In the genomic region with DNA sequence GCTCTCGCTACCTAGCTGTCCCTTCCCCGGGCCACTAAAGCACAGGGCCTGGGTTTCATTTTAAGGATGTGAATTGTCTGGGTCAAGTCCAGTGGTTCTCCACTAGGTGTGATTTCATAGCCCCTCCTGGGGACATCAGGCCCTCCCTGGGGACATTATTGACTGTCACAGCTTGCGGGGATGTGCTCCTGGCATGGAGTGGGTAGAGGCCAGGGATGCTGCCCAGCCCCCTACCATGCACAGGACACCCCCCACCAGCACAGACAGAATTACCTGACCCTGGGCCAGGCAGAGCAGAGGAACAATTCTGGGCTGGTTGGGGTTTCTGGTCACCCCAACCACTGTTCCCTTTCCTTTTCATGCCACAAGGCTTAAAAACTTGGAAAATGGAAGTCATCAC, we compare ENCODE assay signal across 12 cellular contexts. TPM values are rescaled to one million over a fixed set of nuclear protein-coding genes. Genes with fewer than 3 reads are reported as not detected.
DNase-seq lines count a peak whose midpoint lies in the region; ATAC-seq, FAIRE-seq and TF ChIP-seq lines count a peak whose summit lies in the region.
"Had no signal": no experiment of that assay in that cellular context is flagged by ENCODE, and none has a peak within 500 bp of the region (broad histone marks: within the 10 kb centered on the region; RNA-seq: fewer than 3 reads in every experiment).

No MANE protein-coding gene starts in this region.

- peak overlapping the region; percentile 61 for H3K23ac ChIP-seq in neuronal stem cell (ENCODE audit: low read depth, low read length, poor library complexity)

- no peak for TF ChIP-seq RAD21 in K562 (CRISPR knock-in tag; conservative IDR thresholded peaks at IDR 0.05 in 1 of 2, IDR thresholded peaks at IDR 0.05 in 1 of 2)

- no peak overlapping the region for H4K91ac ChIP-seq in neuronal stem cell (ENCODE audit: low read depth, low read length, poor library complexity)

- intact Hi-C loops in CD4-positive, alpha-beta memory T cell (cut with micrococcal nuclease), result loop anchor here (10.0 kb wide), 1 partner anchor 233 kb away; a partner anchor contains a TSS
- intact Hi-C loops in K562 (cut with micrococcal nuclease), result no loop called here

- H3K27me3 Mint-ChIP-seq in CD4-positive, alpha-beta memory T cell, result no peaks in the 10 kb centered on the region

- FAIRE-seq in K562 (lab: Jason Lieb, UNC) (no peak), GM12892 (lab: Jason Lieb, UNC) (no peak)

- no peaks in the 10 kb centered on the region for H3K27me3 ChIP-seq in CD4-positive, alpha-beta memory T cell (ENCODE audit: insufficient read depth, low read length)
- H3K27me3 ChIP-seq in K562 (ENCODE audit: control insufficient read depth in 2 of 2, insufficient read depth in 2 of 2, low read length in 2 of 2) (no peaks in the 10 kb centered on the region), neuronal stem cell (ENCODE audit: control insufficient read depth in 3 of 3, insufficient read depth in 3 of 3, low read depth in 1 of 3, low read length in 3 of 3) (peaks cover 4 to 17% (median 17%) of the 10 kb centered on the region in 3 experiments)

- peak overlapping the region; percentile 96 to 100 (median 99) for H3K4me3 Mint-ChIP-seq in CD4-positive, alpha-beta memory T cell

- H3K9me3 Mint-ChIP-seq in CD4-positive, alpha-beta memory T cell, result no peaks in the 10 kb centered on the region

- H3K9me1 ChIP-seq in K562 (ENCODE audit: control insufficient read depth, insufficient read depth, low read length), result peaks cover 3% of the 10 kb centered on the region

- no peak for TF ChIP-seq CTCF in K562 (IDR thresholded peaks at IDR 0.05 in 2 of 3, conservative IDR thresholded peaks at IDR 0.05 in 1 of 3; ENCODE audit: insufficient read depth in 2 of 3, low read depth in 1 of 3, low read length in 3 of 3)
- no peak for TF ChIP-seq CTCF in GM13977 (IDR thresholded peaks at IDR 0.05; ENCODE audit: extremely low read depth, insufficient read depth, missing control alignments)

- H3K4me1 ChIP-seq in CD4-positive, alpha-beta memory T cell (ENCODE audit: insufficient read depth, low read length), result peaks cover 45% of the 10 kb centered on the region
- H3K4me1 ChIP-seq in K562 (replicated peaks in 1 of 2; ENCODE audit: control insufficient read depth in 2 of 2, insufficient read depth in 2 of 2, low read length in 2 of 2) (peaks cover 47 to 91% of the 10 kb centered on the region in 2 experiments), neuronal stem cell (ENCODE audit: control insufficient read depth in 2 of 2, insufficient read depth in 1 of 2, low read depth in 1 of 2, low read length in 2 of 2) (peaks cover 11 to 16% of the 10 kb centered on the region in 2 donors)

- H2BK15ac ChIP-seq in neuronal stem cell (ENCODE audit: low read length), result no peak overlapping the region

- H3K27ac Mint-ChIP-seq in CD4-positive, alpha-beta memory T cell, result peak overlapping the region; percentile 93 to 99 (median 96)

- H3K4me1 Mint-ChIP-seq in CD4-positive, alpha-beta memory T cell, result peaks cover 25 to 76% (median 38%) of the 10 kb centered on the region in 4 donors

- no peak overlapping the region for H4K8ac ChIP-seq in neuronal stem cell (ENCODE audit: low read depth, low read length)

- in situ Hi-C loops in K562 (cut with MboI), result no loop called here
- in situ Hi-C loops in GM13977 (cut with MboI; ENCODE audit: low pct_unique_long_range_greater_than_20kb, low sequenced_read_pairs, unreplicated experiment), result no loop called here

- H3K9me3 ChIP-seq in CD4-positive, alpha-beta memory T cell (ENCODE audit: control insufficient read depth in 1 of 2, low read length in 2 of 2), result no peaks in the 10 kb centered on the region
- H3K9me3 ChIP-seq in KOPT-K1 (ENCODE audit: insufficient read depth, low read length, poor library complexity, severe bottlenecking) (no peaks in the 10 kb centered on the region), K562 (replicated peaks; ENCODE audit: control insufficient read depth, insufficient read depth, low read depth, low read length) (no peaks in the 10 kb centered on the region), neuronal stem cell (replicated peaks in 1 of 2; ENCODE audit: control insufficient read depth in 2 of 2, insufficient read depth in 1 of 2, low read depth in 1 of 2, low read length in 2 of 2) (no peaks in the 10 kb centered on the region)
- H3K9me3 ChIP-seq: SK-N-SH, tibial artery had no signal

- no peak for TF ChIP-seq EP300 in K562 (IDR thresholded peaks at IDR 0.05; ENCODE audit: low read length)

- H3K79me2 ChIP-seq in K562 (ENCODE audit: control insufficient read depth, insufficient read depth, low read length), result peaks cover 96% of the 10 kb centered on the region

- H3K27ac ChIP-seq in CD4-positive, alpha-beta memory T cell (ENCODE audit: low read depth, low read length), result peak overlapping the region; percentile 72
- H3K27ac ChIP-seq in KOPT-K1 (ENCODE audit: low read depth, low read length, poor library complexity, severe bottlenecking) (peak overlapping the region; percentile 89), K562 (ENCODE audit: extremely low read depth, low read depth, low read length) (peak overlapping the region; percentile 75), neuronal stem cell (replicated peaks; ENCODE audit: low read length) (no peak overlapping the region)
- H3K27ac ChIP-seq: tibial artery had no signal

- 0 out of 2 replicates have a peak, but pooled peaks cover 4% of the 10 kb centered on the region for H4K20me1 ChIP-seq in K562 (replicated peaks; ENCODE audit: control insufficient read depth, insufficient read depth, low read length)

- H3K9ac ChIP-seq in K562 (ENCODE audit: insufficient read depth in 1 of 2, low read depth in 2 of 2, low read length in 2 of 2) (peak overlapping the region; percentile 52 to 93), neuronal stem cell (ENCODE audit: low read depth, low read length, poor library complexity) (no peak overlapping the region)
- H3K9ac ChIP-seq: SK-N-SH had no signal

- POLR2A ChIA-PET in CD4-positive, alpha-beta memory T cell (lab: Charles Lee; ENCODE audit: partially characterized antibody), result interaction anchor here (0.5 to 22.4 kb wide), 6 partner anchors 2 to 101 kb away, joined by 3 to 1324 read pairs (median 122); a partner anchor contains a TSS
- POLR2A ChIA-PET in K562 (lab: Yijun Ruan, JAX), result interaction anchor here (1.1 to 14.6 kb wide), 3 partner anchors 18 to 92 kb away, joined by 4 to 338 read pairs (median 10); no protein-coding TSS in a partner anchor

- CTCF ChIA-PET in CD4-positive, alpha-beta memory T cell (lab: Charles Lee; ENCODE audit: partially characterized antibody), result interaction anchor here (1.1 to 12.3 kb wide), 5 partner anchors 11 to 94 kb away, joined by 3 to 188 read pairs (median 13); no protein-coding TSS in a partner anchor
- CTCF ChIA-PET in K562 (lab: Yijun Ruan, JAX; ENCODE audit: low intra/inter-chr PET ratio), result interaction anchor here (1.4 kb wide), 1 partner anchor 94 kb away, joined by 9 read pairs; no protein-coding TSS in a partner anchor

- H3K4me2 ChIP-seq in K562 (ENCODE audit: insufficient read depth, low read length) (peak overlapping the region; percentile 95), neuronal stem cell (ENCODE audit: insufficient read depth, low read length, poor library complexity, severe bottlenecking) (no peak overlapping the region)
- H3K4me2 ChIP-seq: SK-N-SH had no signal

- no peak overlapping the region for H2BK5ac ChIP-seq in neuronal stem cell (ENCODE audit: low read length)

- WGBS in K562 (ENCODE audit: insufficient coverage, low coverage, missing lambda C conversion rate), result 89% methylated on average over 3 of the region's 3 CpGs
- no CpG with 5 or more reads among the region's 3 CpGs for WGBS in neuronal stem cell (ENCODE audit: extremely low coverage in 2 of 2, insufficient read length in 2 of 2, insufficient replicate concordance in 1 of 2), 2 donors

- DNase-seq in CD4-positive, alpha-beta memory T cell, result no peak
- peak; percentile 65 to 80 (median 78) for DNase-seq in K562 (ENCODE audit: extremely low read depth in 1 of 4, low spot score in 3 of 4)
- no peak for DNase-seq in neuronal stem cell (ENCODE audit: low spot score)
- no peak for DNase-seq in GM13977 (ENCODE audit: low spot score)
- no peak for DNase-seq in NCI-H187 (lab: John Stamatoyannopoulos, UW)
- no peak for DNase-seq in GM12892 (ENCODE audit: insufficient read length)
- DNase-seq: Calu3, NCI-H2227 treated with DMSO at 0.1 percent for 48 hours, SK-N-SH, tibial artery had no signal

- H3K14ac ChIP-seq in neuronal stem cell (ENCODE audit: low read length), result no peak overlapping the region

- no TSS peak for BruUV-seq in K562 (replicated peaks; lab: Mats Ljungman, UMichigan)

- peaks cover 28 to 58% of the 10 kb centered on the region in 2 donors for H3K36me3 Mint-ChIP-seq in CD4-positive, alpha-beta memory T cell

- H2BK12ac ChIP-seq in neuronal stem cell (ENCODE audit: low read length), result no peak overlapping the region

- peak overlapping the region; percentile 45 for H3K18ac ChIP-seq in neuronal stem cell (ENCODE audit: low read length)

- no peak overlapping the region for H2AK5ac ChIP-seq in neuronal stem cell (ENCODE audit: low read depth, low read length)

- ATAC-seq in K562 (no peak), GM19351 (IDR thresholded peaks at IDR 0.05; ENCODE audit: unreplicated experiment) (no peak)

- H3K36me3 ChIP-seq in CD4-positive, alpha-beta memory T cell (ENCODE audit: insufficient read depth, low read length), result no peaks in the 10 kb centered on the region
- no peaks in the 10 kb centered on the region for H3K36me3 ChIP-seq in KOPT-K1 (ENCODE audit: insufficient read depth, low read length)
- peaks cover 43% of the 10 kb centered on the region for H3K36me3 ChIP-seq in K562 (ENCODE audit: control insufficient read depth, insufficient read depth, low read length)
- no peaks in the 10 kb centered on the region for H3K36me3 ChIP-seq in neuronal stem cell (replicated peaks in 1 of 2; ENCODE audit: control insufficient read depth in 2 of 2, insufficient read depth in 2 of 2, low read length in 2 of 2)
- H3K36me3 ChIP-seq: tibial artery had no signal

- H3K4me3 ChIP-seq in CD4-positive, alpha-beta memory T cell (ENCODE audit: low read length in 2 of 2), result peak overlapping the region; percentile 31 to 91
- H3K4me3 ChIP-seq in K562, result peak overlapping the region; percentile 0; the same call in 1 of the 2 replicates
- H3K4me3 ChIP-seq in neuronal stem cell (ENCODE audit: low read length in 2 of 2), result no peak overlapping the region

- no peak overlapping the region for H2BK120ac ChIP-seq in neuronal stem cell (ENCODE audit: low read depth, low read length)

- H2AFZ ChIP-seq in K562 (ENCODE audit: low read depth, low read length) (no peak overlapping the region), neuronal stem cell (ENCODE audit: low read length) (no peak overlapping the region)

- TF ChIP-seq POLR2A in K562 (conservative IDR thresholded peaks at IDR 0.05), result no peak
- TF ChIP-seq POLR2A in GM12892 (IDR thresholded peaks at IDR 0.05; ENCODE audit: low read depth, low read length), result no peak

- no peaks in the 10 kb centered on the region for H3K79me1 ChIP-seq in neuronal stem cell (ENCODE audit: low read depth, low read length)

- no peak overlapping the region for H3K4ac ChIP-seq in neuronal stem cell (ENCODE audit: low read length)

RNA-seq across cellular contexts. Expression of a gene that starts 4.1 kb away (rescaled TPM):
- 10 to 100 TPM; 93.5 TPM for total RNA-seq in CD4-positive, alpha-beta memory T cell
- polyA plus RNA-seq in CD4-positive, alpha-beta memory T cell, result 10 to 100 TPM in 1 of 2 donors, 1 to 10 TPM in 1; 5.5 to 29.2 TPM
- 38.6 and 86.5 TPM in 2 replicates for total RNA-seq in K562 (2011; cell fraction: chromatin; rRNA removed; ENCODE audit: low replicate concordance)
- 61.2 and 70.5 TPM in 2 replicates for total RNA-seq in K562 (2011; cell fraction: nucleolus; rRNA removed)
- 59.7 and 74.0 TPM in 2 replicates for total RNA-seq in K562 (2011; cell fraction: nucleoplasm; rRNA removed)
- total RNA-seq in K562 (2014; rRNA removed), result 55.5 and 85.8 TPM in 2 replicates
- 23.7 and 28.6 TPM in 2 replicates for total RNA-seq in K562 (2014; rRNA removed; fragmentation: Illumina TruSeq; extraction: Trizol)
- 55.6 and 55.9 TPM in 2 replicates for total RNA-seq in K562 (2015; rRNA removed; fragmentation: Illumina TruSeq; extraction: Trizol)
- 103 and 105 TPM in 2 replicates for total RNA-seq in K562 (2021)
- 29.9 and 50.1 TPM in 2 replicates for polyA plus RNA-seq in K562 (2011; rRNA removed)
- 60.0 and 102 TPM in 2 replicates for polyA plus RNA-seq in K562 (2011; cell fraction: cytosol; rRNA removed)
- 43.9 and 60.4 TPM in 2 replicates for polyA plus RNA-seq in K562 (2011; cell fraction: nucleus; rRNA removed)
- 66.9 and 81.0 TPM in 2 replicates for polyA plus RNA-seq in K562 (2012)
- 65.0 and 68.7 TPM in 2 replicates for polyA plus RNA-seq in K562 (2014; fragmentation: Illumina TruSeq; extraction: Trizol)
- 1 to 10 TPM in 1 of 2 experiments, under 1 TPM in 1; 0.56 to 1.2 TPM for polyA plus RNA-seq in K562 (2014; fragmentation: Nextera tagmentation; extraction: Ambion mirVana)
- polyA plus RNA-seq in K562 (2014; rRNA removed), result 55.2 and 59.6 TPM in 2 replicates
- polyA minus RNA-seq in K562 (2011; rRNA and poly(A)+ RNA removed), result 23.2 and 33.4 TPM in 2 replicates
- polyA minus RNA-seq in K562 (2011; cell fraction: cytosol; rRNA and poly(A)+ RNA removed), result 57.5 and 69.4 TPM in 2 replicates
- 13.3 and 20.8 TPM in 2 replicates for polyA minus RNA-seq in K562 (2011; cell fraction: nucleus; rRNA and poly(A)+ RNA removed)
- polyA plus RNA-seq in neuronal stem cell (2013, experiment 1 of 2), result 2.7 TPM
- polyA plus RNA-seq in neuronal stem cell (2013, experiment 2 of 2), result 2.5 TPM
- polyA plus RNA-seq in GM12892 (2012; ENCODE audit: missing spikeins), result 6.8 TPM
- total RNA-seq: Calu3 had no signal

RNA-seq across cellular contexts. Expression of a gene that starts 17.3 kb away (rescaled TPM):
- total RNA-seq in CD4-positive, alpha-beta memory T cell, result not detected
- not detected for polyA plus RNA-seq in CD4-positive, alpha-beta memory T cell
- 0.49 TPM in 1 of 2 replicates, not detected in the other for total RNA-seq in K562 (2011; cell fraction: chromatin; rRNA removed; ENCODE audit: low replicate concordance)
- 1.1 and 1.2 TPM in 2 replicates for total RNA-seq in K562 (2011; cell fraction: nucleolus; rRNA removed)
- 0.66 and 0.99 TPM in 2 replicates for total RNA-seq in K562 (2011; cell fraction: nucleoplasm; rRNA removed)
- 0.23 and 0.65 TPM in 2 replicates for total RNA-seq in K562 (2014; rRNA removed)
- total RNA-seq in K562 (2014; rRNA removed; fragmentation: Illumina TruSeq; extraction: Trizol), result not detected in 2 replicates
- 0.18 and 0.30 TPM in 2 replicates for total RNA-seq in K562 (2015; rRNA removed; fragmentation: Illumina TruSeq; extraction: Trizol)
- 0.56 and 0.93 TPM in 2 replicates for total RNA-seq in K562 (2021)
- 0.18 and 0.41 TPM in 2 replicates for polyA plus RNA-seq in K562 (2011; rRNA removed)
- polyA plus RNA-seq in K562 (2011; cell fraction: cytosol; rRNA removed), result 0.48 and 0.50 TPM in 2 replicates
- polyA plus RNA-seq in K562 (2011; cell fraction: nucleus; rRNA removed), result 0.68 and 0.87 TPM in 2 replicates
- 0.64 and 1.3 TPM in 2 replicates for polyA plus RNA-seq in K562 (2012)
- 0.09 and 0.37 TPM in 2 replicates for polyA plus RNA-seq in K562 (2014; fragmentation: Illumina TruSeq; extraction: Trizol)
- polyA plus RNA-seq in K562 (2014; fragmentation: Nextera tagmentation; extraction: Ambion mirVana), result not detected
- polyA plus RNA-seq in K562 (2014; rRNA removed), result 0.86 TPM in 1 of 2 replicates, not detected in the other
- 0.09 and 0.11 TPM in 2 replicates for polyA minus RNA-seq in K562 (2011; rRNA and poly(A)+ RNA removed)
- not detected in 2 replicates for polyA minus RNA-seq in K562 (2011; cell fraction: cytosol; rRNA and poly(A)+ RNA removed)
- 0.13 and 1.00 TPM in 2 replicates for polyA minus RNA-seq in K562 (2011; cell fraction: nucleus; rRNA and poly(A)+ RNA removed)
- polyA plus RNA-seq in neuronal stem cell (2013, experiment 1 of 2), result 4.2 TPM
- 4.1 TPM for polyA plus RNA-seq in neuronal stem cell (2013, experiment 2 of 2)
- polyA plus RNA-seq in GM12892 (2012; ENCODE audit: missing spikeins), result not detected
- total RNA-seq: Calu3 had no signal

Comparison
In these comparisons a context has a peak if more than half of its experiments do, and no peak if none do; other contexts are left out.
1. DNase-seq: peak in K562 (4 of 4); none in CD4-positive, alpha-beta memory T cell (0 of 5), neuronal stem cell (single experiment), GM13977 (single experiment), NCI-H187 (0 of 2) and GM12892 (single experiment).
2. H3K4me3 ChIP-seq: peak in CD4-positive, alpha-beta memory T cell (2 of 2) and K562 (single experiment); none in neuronal stem cell (0 of 2).